17 cellular contexts compared by ENCODE assay signal in genomic region chr5:102799017-102799416, GRCh38. TPM values are rescaled to one million over a fixed set of nuclear protein-coding genes. Genes with fewer than 3 reads are reported as not detected.
DNase-seq lines count a peak whose midpoint lies in the region; ATAC-seq and TF ChIP-seq lines count a peak whose summit lies in the region.
"Had no signal": no experiment of that assay in that cellular context is flagged by ENCODE, and none has a peak within 500 bp of the region (broad histone marks: within the 10 kb centered on the region; RNA-seq: fewer than 3 reads in every experiment).

No MANE protein-coding gene starts in this region.

- no peak for ATAC-seq in activated CD4-positive, alpha-beta T cell treated with anti-CD3 and anti-CD28 coated beads for 36 hours
- ATAC-seq: GM12878, Panc1 had no signal

- no peak for DNase-seq in A673 (ENCODE audit: low spot score)
- DNase-seq in HCEC 1CT = peak; percentile 54
- DNase-seq in cardiac fibroblast (ENCODE audit: low read depth in 2 of 2) = peak; percentile 11 to 76
- no peak for DNase-seq in left ventricle myocardium inferior
- DNase-seq in HK-2 (ENCODE audit: unreplicated experiment) = no peak
- no peak for DNase-seq in activated CD4-positive, alpha-beta T cell treated with anti-CD3 and anti-CD28 coated beads for 36 hours
- DNase-seq in NCI-H2227 treated with DMSO at 0.1 percent for 48 hours (lab: John Stamatoyannopoulos, UW) = no peak
- DNase-seq in central memory CD4-positive, alpha-beta T cell = no peak
- DNase-seq: activated CD4-positive, alpha-beta T cell treated with anti-CD3 and anti-CD28 coated beads, Interleukin-2, amount 10 ng/mL, durations not matched to agents 7 days and 5 days; activated naive CD4-positive, alpha-beta T cell treated with Interleukin-2 at 50 U/mL for 16 hours; NCI-H524 treated with DMSO at 0.1 percent for 48 hours; sigmoid colon; stimulated activated CD4-positive, alpha-beta T cell treated with anti-CD3 and anti-CD28 coated beads, Interleukin-2, amount 100 ng/mL, for 48 hours had no signal

- BruUV-seq in A673 (replicated peaks; lab: Mats Ljungman, UMichigan) = no TSS peak

- TF ChIP-seq CTCF in A673 (conservative IDR thresholded peaks at IDR 0.05; ENCODE audit: low read depth, low read length) = no peak
- TF ChIP-seq CTCF in cardiac fibroblast (IDR thresholded peaks at IDR 0.05; ENCODE audit: low read depth, low read length) = no peak
- TF ChIP-seq CTCF in left ventricle myocardium inferior (IDR thresholded peaks at IDR 0.05; ENCODE audit: borderline replicate concordance) = no peak

- peaks cover 4% of the 10 kb centered on the region for H3K36me3 Mint-ChIP-seq in activated CD4-positive, alpha-beta T cell treated with anti-CD3 and anti-CD28 coated beads for 36 hours (ENCODE audit: low read depth)

- H3K4me3 Mint-ChIP-seq in activated CD4-positive, alpha-beta T cell treated with anti-CD3 and anti-CD28 coated beads for 36 hours = no peak overlapping the region
- H3K4me3 Mint-ChIP-seq: activated CD4-positive, alpha-beta T cell treated with anti-CD3 and anti-CD28 coated beads, Interleukin-2, amount 10 ng/mL, durations not matched to agents 7 days and 5 days had no signal

- H3K27ac Mint-ChIP-seq in activated CD4-positive, alpha-beta T cell treated with anti-CD3 and anti-CD28 coated beads for 36 hours = no peak overlapping the region
- H3K27ac Mint-ChIP-seq: activated CD4-positive, alpha-beta T cell treated with anti-CD3 and anti-CD28 coated beads, Interleukin-2, amount 10 ng/mL, durations not matched to agents 7 days and 5 days had no signal

- H3K4me1 ChIP-seq in A673 (ENCODE audit: insufficient read depth, low read length, poor library complexity, severe bottlenecking) = peaks cover 84% of the 10 kb centered on the region
- peaks cover 77% of the 10 kb centered on the region for H3K4me1 ChIP-seq in left ventricle myocardium inferior

- peaks cover 42% of the 10 kb centered on the region for H3K4me1 Mint-ChIP-seq in activated CD4-positive, alpha-beta T cell treated with anti-CD3 and anti-CD28 coated beads for 36 hours

- H3K36me3 ChIP-seq in A673 (ENCODE audit: insufficient read depth, low read length, poor library complexity, severe bottlenecking) = no peaks in the 10 kb centered on the region
- H3K36me3 ChIP-seq in left ventricle myocardium inferior = no peaks in the 10 kb centered on the region
- H3K36me3 ChIP-seq: ascending aorta, sigmoid colon had no signal

- POLR2A ChIA-PET in A673 (lab: Charles Lee; ENCODE audit: low non-redundant PET) = no interaction called here
- POLR2A ChIA-PET in activated CD4-positive, alpha-beta T cell treated with anti-CD3 and anti-CD28 coated beads for 36 hours (lab: Charles Lee) = no interaction called here

- H3K9me3 ChIP-seq in A673 (ENCODE audit: low read depth, low read length, poor library complexity, severe bottlenecking) (no peaks in the 10 kb centered on the region), left ventricle myocardium inferior (replicated peaks) (no peaks in the 10 kb centered on the region)
- H3K9me3 ChIP-seq: ascending aorta, sigmoid colon had no signal

- peak overlapping the region; percentile 2 for H3K4me3 ChIP-seq in A673 (ENCODE audit: low read depth, low read length, poor library complexity, severe bottlenecking)
- no peak overlapping the region for H3K4me3 ChIP-seq in cardiac fibroblast (replicated peaks in 1 of 2; ENCODE audit: low read depth in 2 of 2, low read length in 2 of 2)
- no peak overlapping the region for H3K4me3 ChIP-seq in left ventricle myocardium inferior
- H3K4me3 ChIP-seq: ascending aorta, coronary artery, GM12878, sigmoid colon had no signal

- H3K9me3 Mint-ChIP-seq in activated CD4-positive, alpha-beta T cell treated with anti-CD3 and anti-CD28 coated beads for 36 hours (ENCODE audit: low read depth) = no peaks in the 10 kb centered on the region
- H3K9me3 Mint-ChIP-seq: activated CD4-positive, alpha-beta T cell treated with anti-CD3 and anti-CD28 coated beads, Interleukin-2, amount 10 ng/mL, durations not matched to agents 7 days and 5 days had no signal

- H3K27ac ChIP-seq in A673 (ENCODE audit: low read depth, low read length, poor library complexity, severe bottlenecking) (peak overlapping the region; percentile 61), left ventricle myocardium inferior (replicated peaks) (peak overlapping the region; percentile 65)
- H3K27ac ChIP-seq: ascending aorta, coronary artery, sigmoid colon had no signal

- H3K27me3 Mint-ChIP-seq in activated CD4-positive, alpha-beta T cell treated with anti-CD3 and anti-CD28 coated beads for 36 hours = no peaks in the 10 kb centered on the region
- H3K27me3 Mint-ChIP-seq: activated CD4-positive, alpha-beta T cell treated with anti-CD3 and anti-CD28 coated beads, Interleukin-2, amount 10 ng/mL, durations not matched to agents 7 days and 5 days had no signal

- CTCF ChIA-PET in A673 (lab: Charles Lee) = no interaction called here
- CTCF ChIA-PET in activated CD4-positive, alpha-beta T cell treated with anti-CD3 and anti-CD28 coated beads for 36 hours (lab: Charles Lee) = interaction anchor here (0.9 to 2.4 kb wide), 6 partner anchors 13 to 321 kb away, joined by 3 to 12 read pairs (median 4); partner anchors contain the start of genes GIN1 and PPIP5K2

- intact Hi-C loops in A673 (cut with micrococcal nuclease; ENCODE audit: unreplicated experiment) = loop anchor here (5.0 kb wide), 1 partner anchor 173 kb away; no protein-coding TSS in a partner anchor
- intact Hi-C loops in left ventricle myocardium inferior (cut with micrococcal nuclease) = no loop called here
- intact Hi-C loops in activated CD4-positive, alpha-beta T cell treated with anti-CD3 and anti-CD28 coated beads for 36 hours (cut with DNase I, micrococcal nuclease) = no loop called here

- H3K27me3 ChIP-seq in A673 (replicated peaks; ENCODE audit: insufficient read depth, low read depth, low read length, poor library complexity) (no peaks in the 10 kb centered on the region), left ventricle myocardium inferior (ENCODE audit: low read depth) (no peaks in the 10 kb centered on the region)
- H3K27me3 ChIP-seq: ascending aorta, sigmoid colon had no signal

RNA-seq across cellular contexts. Expression of gene PAM, which starts 43.9 kb away (rescaled TPM):
- total RNA-seq in A673 (2021) (185 and 190 TPM in 2 replicates), left ventricle myocardium inferior (1,051 TPM)
- total RNA-seq in activated CD4-positive, alpha-beta T cell treated with anti-CD3 and anti-CD28 coated beads for 36 hours = 10 to 100 TPM; 54.0 to 68.3 TPM

Comparison
In these comparisons a context has a peak if more than half of its experiments do, and no peak if none do; other contexts are left out.
1. DNase-seq: peak in HCEC 1CT (single experiment) and cardiac fibroblast (2 of 2); none in A673 (single experiment), left ventricle myocardium inferior (single experiment), HK-2 (single experiment), activated CD4-positive, alpha-beta T cell treated with anti-CD3 and anti-CD28 coated beads for 36 hours (single experiment), NCI-H2227 treated with DMSO at 0.1 percent for 48 hours (single experiment) and central memory CD4-positive, alpha-beta T cell (single experiment).